In genomic region chr9:100428871-100429654, GRCh38 we compare ENCODE assay signal across 8 cellular contexts. TPM values are rescaled to one million over a fixed set of nuclear protein-coding genes. Genes with fewer than 3 reads are reported as not detected.
A peak's percentile ranks its signal among the peaks of the same experiment; 100 is the strongest.
DNase-seq lines count a peak whose midpoint lies in the region; ATAC-seq and TF ChIP-seq lines count a peak whose summit lies in the region.

No MANE protein-coding gene starts in this region.

- H3K27ac ChIP-seq in lower lobe of right lung (no peak overlapping the region), aorta (ENCODE audit: low read depth in 1 of 2, low read length in 2 of 2) (peak overlapping the region; percentile 83 to 91)

- peaks cover 56% of the 10 kb centered on the region for H3K4me1 Mint-ChIP-seq in central memory CD8-positive, alpha-beta T cell
- peaks cover 21% of the 10 kb centered on the region for H3K4me1 Mint-ChIP-seq in endothelial cell (ENCODE audit: unreplicated experiment)

- H3K36me3 ChIP-seq in lower lobe of right lung (no peaks in the 10 kb centered on the region), aorta (ENCODE audit: control insufficient read depth in 1 of 2, insufficient read depth in 2 of 2, low read length in 1 of 2) (no peaks in the 10 kb centered on the region)

- peak; percentile 40 for DNase-seq in 8988T
- DNase-seq in HuH-7.5 (ENCODE audit: low spot score), result peak; percentile 42
- DNase-seq in central memory CD8-positive, alpha-beta T cell (ENCODE audit: low spot score in 2 of 2), result no peak
- DNase-seq in lower lobe of right lung, result no peak
- DNase-seq in aorta, result no peak
- no peak for DNase-seq in endothelial cell (ENCODE audit: low spot score)
- DNase-seq in activated CD4-positive, alpha-beta T cell treated with anti-CD3 and anti-CD28 coated beads for 48 hours, result no peak
- DNase-seq in stimulated activated CD8-positive, alpha-beta memory T cell treated with anti-CD3 and anti-CD28 coated beads, Interleukin-4, amount 100 ng/mL, for 48 hours, result no peak

- H3K4me3 ChIP-seq in lower lobe of right lung (no peak overlapping the region), aorta (ENCODE audit: low read length in 2 of 2) (no peak overlapping the region)

- peak overlapping the region; percentile 58 for H3K27ac Mint-ChIP-seq in central memory CD8-positive, alpha-beta T cell (ENCODE audit: low read depth)
- no peak overlapping the region for H3K27ac Mint-ChIP-seq in endothelial cell (ENCODE audit: unreplicated experiment)

- peaks cover 3% of the 10 kb centered on the region for H3K36me3 Mint-ChIP-seq in central memory CD8-positive, alpha-beta T cell (ENCODE audit: insufficient read depth)
- H3K36me3 Mint-ChIP-seq in endothelial cell (ENCODE audit: low read depth, unreplicated experiment), result peaks cover 12% of the 10 kb centered on the region

- 26% methylated on average over 9 of the region's 9 CpGs for WGBS in aorta, 2 donors

- no peak for ATAC-seq in central memory CD8-positive, alpha-beta T cell (replicated peaks; ENCODE audit: extremely low read depth, poor library complexity, severe bottlenecking)
- ATAC-seq in lower lobe of right lung (peak; percentile 2 to 30), aorta (ENCODE audit: low FRiP score) (peak; percentile 73)

- H3K4me1 ChIP-seq in lower lobe of right lung, result peaks cover 28% of the 10 kb centered on the region
- peaks cover 0 to 4% of the 10 kb centered on the region in 2 donors for H3K4me1 ChIP-seq in aorta (ENCODE audit: control insufficient read depth in 1 of 2, insufficient read depth in 2 of 2, low read length in 2 of 2)

- no peaks in the 10 kb centered on the region for H3K9me3 ChIP-seq in lower lobe of right lung
- no peaks in the 10 kb centered on the region for H3K9me3 ChIP-seq in aorta (ENCODE audit: control insufficient read depth, low read length)

- TF ChIP-seq CTCF in lower lobe of right lung (IDR thresholded peaks at IDR 0.05) (no peak), endothelial cell (IDR thresholded peaks at IDR 0.05; ENCODE audit: unreplicated experiment) (no peak)

- no peak overlapping the region for H3K4me3 Mint-ChIP-seq in central memory CD8-positive, alpha-beta T cell
- no peak overlapping the region for H3K4me3 Mint-ChIP-seq in endothelial cell (ENCODE audit: unreplicated experiment)

- H3K27me3 ChIP-seq in lower lobe of right lung (ENCODE audit: low read depth), result no peaks in the 10 kb centered on the region
- no peaks in the 10 kb centered on the region for H3K27me3 ChIP-seq in aorta (ENCODE audit: control insufficient read depth in 1 of 2, insufficient read depth in 2 of 2, low read length in 1 of 2)

- no peaks in the 10 kb centered on the region for H3K27me3 Mint-ChIP-seq in central memory CD8-positive, alpha-beta T cell
- peaks cover 12% of the 10 kb centered on the region for H3K27me3 Mint-ChIP-seq in endothelial cell (ENCODE audit: unreplicated experiment)

- intact Hi-C loops in lower lobe of right lung (cut with DNase I) (no loop called here), aorta (cut with DNase I) (loop anchor here (5.0 to 10.0 kb wide), 3 partner anchors 77 to 1454 kb away; partner anchors contain the start of gene TEX10 (in 1 of the 2))

- no peaks in the 10 kb centered on the region for H3K9me3 Mint-ChIP-seq in central memory CD8-positive, alpha-beta T cell
- H3K9me3 Mint-ChIP-seq in endothelial cell (ENCODE audit: unreplicated experiment), result no peaks in the 10 kb centered on the region

RNA-seq across cellular contexts. Expression of gene MSANTD3, which starts 2.1 kb away (rescaled TPM):
- 20.2 TPM for total RNA-seq in lower lobe of right lung
- 10 to 100 TPM; 26.6 to 31.0 TPM for total RNA-seq in aorta
- polyA plus RNA-seq in aorta, result 10 to 100 TPM; 13.7 to 28.9 TPM
- total RNA-seq in endothelial cell (ENCODE audit: unreplicated experiment), result 30.7 TPM

RNA-seq across cellular contexts. Expression of gene TMEFF1, which starts 43.9 kb away (rescaled TPM):
- total RNA-seq in lower lobe of right lung (0.80 TPM), aorta (under 1 TPM; 0.27 to 0.78 TPM), endothelial cell (ENCODE audit: unreplicated experiment) (45.8 TPM)
- polyA plus RNA-seq in aorta, result not detected

Comparison
In these comparisons a context has a peak if more than half of its experiments do, and no peak if none do; other contexts are left out.
1. DNase-seq: peak in 8988T (single experiment) and HuH-7.5 (single experiment); none in central memory CD8-positive, alpha-beta T cell (0 of 2), lower lobe of right lung (single experiment), aorta (0 of 2), endothelial cell (single experiment), activated CD4-positive, alpha-beta T cell treated with anti-CD3 and anti-CD28 coated beads for 48 hours (single experiment) and stimulated activated CD8-positive, alpha-beta memory T cell treated with anti-CD3 and anti-CD28 coated beads, Interleukin-4, amount 100 ng/mL, for 48 hours (single experiment).
2. RNA of gene TMEFF1, which starts 43.9 kb away (total RNA-seq): 45.8 TPM in endothelial cell (single experiment); 0.80 TPM in lower lobe of right lung (single experiment) and 0.27 to 0.78 TPM in aorta; every median in the first group is over 10 times any median in the second.